15 cellular contexts compared by ENCODE assay signal in genomic region chr19:10023096-10023495, GRCh38. TPM values are rescaled to one million over a fixed set of nuclear protein-coding genes. Genes with fewer than 3 reads are reported as not detected.
"Had no signal": no experiment of that assay in that cellular context is flagged by ENCODE, and none has a peak within 500 bp of the region (broad histone marks: within the 10 kb centered on the region; RNA-seq: fewer than 3 reads in every experiment).

No MANE protein-coding gene starts in this region.

RNA-seq across cellular contexts. Expression of gene RDH8, which starts 9.8 kb away (rescaled TPM):
- total RNA-seq: activated B cell treated with CpG ODN at 0.5 μM for 24 hours; activated CD4-positive, alpha-beta memory T cell treated with anti-CD3 and anti-CD28 coated beads for 36 hours; activated CD4-positive, alpha-beta memory T cell treated with anti-CD3 and anti-CD28 coated beads, Interleukin-2, amount 10 ng/mL, durations not matched to agents 7 days and 5 days; activated CD4-positive, alpha-beta T cell treated with anti-CD3 and anti-CD28 coated beads for 36 hours; activated CD4-positive, alpha-beta T cell treated with anti-CD3 and anti-CD28 coated beads, Interleukin-2, amount 10 ng/mL, durations not matched to agents 24 days and 14 days; activated CD4-positive, alpha-beta T cell treated with anti-CD3 and anti-CD28 coated beads, Interleukin-2, amount 10 ng/mL, durations not matched to agents 7 days and 5 days; activated CD8-positive, alpha-beta memory T cell treated with anti-CD3 and anti-CD28 coated beads for 36 hours; activated CD8-positive, alpha-beta memory T cell treated with anti-CD3 and anti-CD28 coated beads, Interleukin-2, amount 10 ng/mL, durations not matched to agents 7 days and 5 days; activated CD8-positive, alpha-beta T cell treated with anti-CD3 and anti-CD28 coated beads for 36 hours; activated CD8-positive, alpha-beta T cell treated with anti-CD3 and anti-CD28 coated beads, Interleukin-2, amount 10 ng/mL, durations not matched to agents 7 days and 5 days; T-cell; T-helper 1 cell treated with Interleukin-12 subunit alpha and Interleukin-12 subunit beta and Interleukin-4 antibody, amounts not matched to agents 30 ng/mL and 1 ng/mL, for 36 hours; T-helper 17 cell; T-helper 2 cell treated with Interferon-gamma antibody and Interleukin-4, amounts not matched to agents 100 ng/mL and 5 ng/mL, for 36 hours; WTC11 had no signal

RNA-seq across cellular contexts. Expression of gene COL5A3, which starts 12.8 kb away (rescaled TPM):
- total RNA-seq: activated B cell treated with CpG ODN at 0.5 μM for 24 hours; T-helper 2 cell treated with Interferon-gamma antibody and Interleukin-4, amounts not matched to agents 100 ng/mL and 5 ng/mL, for 36 hours had no signal
